8 cellular contexts compared by ENCODE assay signal in the genomic region with DNA sequence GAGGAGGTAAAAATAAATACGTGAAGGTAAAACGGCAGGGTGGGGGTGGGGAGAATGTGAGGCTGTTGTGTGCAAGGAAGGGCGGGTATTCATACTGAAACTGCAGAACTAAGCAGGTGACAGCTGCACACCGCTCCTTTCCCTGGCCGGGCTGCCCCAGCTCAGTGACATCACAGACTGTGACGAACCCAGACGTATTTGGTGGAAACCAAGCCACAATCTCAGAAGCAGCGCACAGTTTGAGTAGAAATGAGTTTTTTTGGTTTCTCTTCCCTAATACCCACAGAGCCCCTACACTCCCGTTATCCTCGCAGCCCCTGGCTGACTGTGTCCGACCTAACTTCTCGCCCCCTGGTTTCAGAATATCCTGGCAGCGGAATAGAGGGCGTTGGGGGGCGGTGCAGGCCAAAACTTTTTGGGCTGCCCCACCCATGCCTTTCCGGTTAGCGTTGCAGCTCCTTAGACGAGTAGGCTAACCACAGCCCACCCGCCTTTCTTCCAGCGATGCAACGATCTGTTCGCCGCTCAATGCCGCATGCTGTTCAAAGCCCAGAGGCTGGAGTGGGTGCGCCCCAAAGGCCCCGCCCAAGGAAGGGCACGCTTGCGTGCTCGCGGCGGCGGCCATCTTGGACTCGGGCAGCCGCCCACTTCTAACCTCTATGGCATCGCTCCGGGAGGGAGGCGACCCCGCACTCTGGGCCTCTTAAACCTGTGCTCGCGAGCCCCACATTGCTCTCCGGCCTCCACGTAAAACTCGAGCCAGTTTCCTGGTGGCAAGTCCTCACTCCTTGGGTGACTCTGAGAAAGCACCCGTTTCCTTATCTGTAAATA. TPM values are rescaled to one million over a fixed set of nuclear protein-coding genes. Genes with fewer than 3 reads are reported as not detected.
A peak's percentile ranks its signal among the peaks of the same experiment; 100 is the strongest.
DNase-seq lines count a peak whose midpoint lies in the region; ATAC-seq and TF ChIP-seq lines count a peak whose summit lies in the region.

No MANE protein-coding gene starts in this region.

- ATAC-seq in GM21737 (IDR thresholded peaks at IDR 0.05; ENCODE audit: unreplicated experiment) = peak; percentile 78
- ATAC-seq in activated T-helper 17 cell treated with anti-CD3 and anti-CD28 coated beads, Interleukin-2, amount 50 U/mL, for 72 hours (replicated peaks) = peak; percentile 91

- H3K9me3 Mint-ChIP-seq in activated T-helper 17 cell treated with anti-CD3 and anti-CD28 coated beads, Interleukin-2, amount 50 U/mL, for 72 hours = no peaks in the 10 kb centered on the region
- H3K9me3 Mint-ChIP-seq in nephron = no peaks in the 10 kb centered on the region
- no peaks in the 10 kb centered on the region for H3K9me3 Mint-ChIP-seq in stimulated activated naive CD8-positive, alpha-beta T cell treated with anti-CD3 and anti-CD28 coated beads, Interleukin-15, Interleukin-2, amounts not matched to agents 100 ng/mL and 50 ng/mL, for 24 hours

- TF ChIP-seq CTCF in nephron (IDR thresholded peaks at IDR 0.05; ENCODE audit: unreplicated experiment in 3 of 3) = no peak

- peaks cover 62% of the 10 kb centered on the region for H3K36me3 Mint-ChIP-seq in activated T-helper 17 cell treated with anti-CD3 and anti-CD28 coated beads, Interleukin-2, amount 50 U/mL, for 72 hours (ENCODE audit: low read depth)
- peaks cover 11% of the 10 kb centered on the region for H3K36me3 Mint-ChIP-seq in nephron (ENCODE audit: low read depth)
- H3K36me3 Mint-ChIP-seq in stimulated activated naive CD8-positive, alpha-beta T cell treated with anti-CD3 and anti-CD28 coated beads, Interleukin-15, Interleukin-2, amounts not matched to agents 100 ng/mL and 50 ng/mL, for 24 hours (ENCODE audit: low read depth) = peaks cover 37% of the 10 kb centered on the region

- peak overlapping the region; percentile 86 for H3K4me3 Mint-ChIP-seq in activated T-helper 17 cell treated with anti-CD3 and anti-CD28 coated beads, Interleukin-2, amount 50 U/mL, for 72 hours
- H3K4me3 Mint-ChIP-seq in nephron = peak overlapping the region; percentile 92 to 97 (median 94)
- peak overlapping the region; percentile 85 for H3K4me3 Mint-ChIP-seq in stimulated activated naive CD8-positive, alpha-beta T cell treated with anti-CD3 and anti-CD28 coated beads, Interleukin-15, Interleukin-2, amounts not matched to agents 100 ng/mL and 50 ng/mL, for 24 hours

- H3K4me1 Mint-ChIP-seq in activated T-helper 17 cell treated with anti-CD3 and anti-CD28 coated beads, Interleukin-2, amount 50 U/mL, for 72 hours = peaks cover 22% of the 10 kb centered on the region
- H3K4me1 Mint-ChIP-seq in nephron = peaks cover 20% of the 10 kb centered on the region
- H3K4me1 Mint-ChIP-seq in stimulated activated naive CD8-positive, alpha-beta T cell treated with anti-CD3 and anti-CD28 coated beads, Interleukin-15, Interleukin-2, amounts not matched to agents 100 ng/mL and 50 ng/mL, for 24 hours (ENCODE audit: low read depth) = peaks cover 39% of the 10 kb centered on the region

- no peaks in the 10 kb centered on the region for H3K27me3 Mint-ChIP-seq in activated T-helper 17 cell treated with anti-CD3 and anti-CD28 coated beads, Interleukin-2, amount 50 U/mL, for 72 hours
- peaks cover 7% of the 10 kb centered on the region for H3K27me3 Mint-ChIP-seq in nephron (ENCODE audit: low read depth)
- H3K27me3 Mint-ChIP-seq in stimulated activated naive CD8-positive, alpha-beta T cell treated with anti-CD3 and anti-CD28 coated beads, Interleukin-15, Interleukin-2, amounts not matched to agents 100 ng/mL and 50 ng/mL, for 24 hours = no peaks in the 10 kb centered on the region

- DNase-seq in DMS79 treated with DMSO at 0.1 percent for 48 hours (lab: John Stamatoyannopoulos, UW) = peak; percentile 78
- DNase-seq in KG1 (lab: John Stamatoyannopoulos, UW) = peak; percentile 59
- peak; percentile 81 for DNase-seq in RPMI7951 (ENCODE audit: low read depth)
- peak; percentile 64 for DNase-seq in fibroblast of peridontal ligament (ENCODE audit: extremely low read depth)

- peak overlapping the region; percentile 97 for H3K27ac Mint-ChIP-seq in activated T-helper 17 cell treated with anti-CD3 and anti-CD28 coated beads, Interleukin-2, amount 50 U/mL, for 72 hours
- peak overlapping the region; percentile 89 to 97 (median 93) for H3K27ac Mint-ChIP-seq in nephron
- H3K27ac Mint-ChIP-seq in stimulated activated naive CD8-positive, alpha-beta T cell treated with anti-CD3 and anti-CD28 coated beads, Interleukin-15, Interleukin-2, amounts not matched to agents 100 ng/mL and 50 ng/mL, for 24 hours = peak overlapping the region; percentile 99

RNA-seq across cellular contexts. Expression of a gene that starts 9.1 kb away (rescaled TPM):
- 26.4 and 34.8 TPM in 2 replicates for total RNA-seq in RPMI7951 (2014; rRNA removed; shearing (Covaris generic))
- 10 to 100 TPM; 48.8 to 61.9 TPM for total RNA-seq in activated T-helper 17 cell treated with anti-CD3 and anti-CD28 coated beads, Interleukin-2, amount 50 U/mL, for 72 hours

RNA-seq across cellular contexts. Expression of a gene that starts 50.1 kb away (rescaled TPM):
- total RNA-seq in RPMI7951 (2014; rRNA removed; shearing (Covaris generic)) = 24.4 and 27.9 TPM in 2 replicates
- 10 to 100 TPM; 57.0 to 59.7 TPM for total RNA-seq in activated T-helper 17 cell treated with anti-CD3 and anti-CD28 coated beads, Interleukin-2, amount 50 U/mL, for 72 hours

Comparison
In these comparisons a context has a peak if more than half of its experiments do, and no peak if none do; other contexts are left out.
1. Peak in every context shown above with its lines: DNase-seq and ATAC-seq.